22 cellular contexts compared by ENCODE assay signal in genomic region chr11:6542727-6543126, GRCh38.
"Had no signal": no experiment of that assay in that cellular context is flagged by ENCODE, and none has a peak within 500 bp of the region (broad histone marks: within the 10 kb centered on the region; RNA-seq: fewer than 3 reads in every experiment).

No MANE protein-coding gene starts in this region.

- ATAC-seq: activated CD4-positive, CD25-positive, alpha-beta regulatory T cell treated with anti-CD3 and anti-CD28 coated beads, Interleukin-2, amount 50 U/mL, for 24 hours; naive thymus-derived CD8-positive, alpha-beta T cell; stimulated activated naive CD8-positive, alpha-beta T cell treated with anti-CD3 and anti-CD28 coated beads, Interleukin-15, Interleukin-2, amounts not matched to agents 100 U/mL and 50 U/mL, for 24 hours had no signal

- DNase-seq: activated CD4-positive, alpha-beta T cell treated with anti-CD3 and anti-CD28 coated beads for 48 hours; activated CD4-positive, alpha-beta T cell treated with anti-CD3 and anti-CD28 coated beads, Interleukin-2, amount 50 U/mL, for 48 hours; activated effector memory CD4-positive, alpha-beta T cell treated with Interleukin-2 at 50 U/mL for 16 hours; activated naive CD4-positive, alpha-beta T cell treated with Interleukin-2 at 50 U/mL for 16 hours; activated T-cell treated with anti-CD3 and anti-CD28 coated beads, Interleukin-2, amount 50 U/mL, for 48 hours; brain microvascular endothelial cell; cortex of kidney; head of caudate nucleus; hippocampal formation; midbrain; naive thymus-derived CD8-positive, alpha-beta T cell; stimulated activated CD4-positive, alpha-beta T cell treated with anti-CD3 and anti-CD28 coated beads, Interleukin-15, amount 100 ng/mL, for 24 hours; stimulated activated CD4-positive, alpha-beta T cell treated with anti-CD3 and anti-CD28 coated beads, Interleukin-2, amount 100 ng/mL, for 24 hours; stimulated activated naive CD8-positive, alpha-beta T cell treated with anti-CD3 and anti-CD28 coated beads, Interleukin-15, Interleukin-2, amounts not matched to agents 100 U/mL and 50 U/mL, for 24 hours; T1000; trophoblast cell; WERI-Rb-1 had no signal

- H3K27me3 Mint-ChIP-seq: activated naive CD8-positive, alpha-beta T cell; naive thymus-derived CD8-positive, alpha-beta T cell had no signal

- H3K9me3 Mint-ChIP-seq: naive thymus-derived CD8-positive, alpha-beta T cell had no signal

- H3K4me3 Mint-ChIP-seq: activated naive CD8-positive, alpha-beta T cell; naive thymus-derived CD8-positive, alpha-beta T cell had no signal

- FAIRE-seq: astrocyte, endothelial cell of umbilical vein, urothelium cell line had no signal

- H3K27ac Mint-ChIP-seq: activated naive CD8-positive, alpha-beta T cell had no signal
